In genomic region chr1:50354813-50355212, GRCh38 we compare ENCODE assay signal across 6 cellular contexts.
"Had no signal": no experiment of that assay in that cellular context is flagged by ENCODE, and none has a peak within 500 bp of the region (broad histone marks: within the 10 kb centered on the region; RNA-seq: fewer than 3 reads in every experiment).

No MANE protein-coding gene starts in this region.

- H3K27ac ChIP-seq: HL-60 had no signal

- H3K4me3 ChIP-seq: GM23338 had no signal

- ATAC-seq: GM23338, HepG2 had no signal

- DNase-seq: H9, HCEC 1CT, KBM-7 had no signal
